In the genomic region with DNA sequence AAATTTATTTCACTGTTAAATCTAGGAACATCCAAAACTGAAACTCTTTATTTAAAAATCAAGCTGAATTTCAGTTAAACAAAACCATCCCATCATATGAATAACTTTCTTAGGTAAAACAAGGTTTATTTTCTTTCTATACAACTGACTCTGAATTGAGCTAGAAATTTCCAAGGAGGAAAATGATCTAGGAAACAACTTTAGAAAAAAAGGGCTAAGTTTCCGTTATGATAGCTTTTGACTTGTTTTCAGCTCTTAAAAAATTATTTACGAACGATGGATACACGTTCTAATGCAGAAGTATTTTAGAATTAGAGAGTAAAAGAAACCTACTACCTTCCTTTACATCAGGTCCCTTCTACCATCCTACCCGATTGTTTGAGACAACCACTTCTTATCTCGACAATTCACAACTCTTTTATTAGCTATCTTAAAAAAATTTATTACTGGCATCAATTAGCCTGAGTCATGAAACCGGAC, we compare ENCODE assay signal across 8 cellular contexts. TPM values are rescaled to one million over a fixed set of nuclear protein-coding genes. Genes with fewer than 3 reads are reported as not detected.
DNase-seq lines count a peak whose midpoint lies in the region; ATAC-seq and TF ChIP-seq lines count a peak whose summit lies in the region.

No MANE protein-coding gene starts in this region.

- no peak overlapping the region for H4K5ac ChIP-seq in mesendoderm (ENCODE audit: low read length)

- H2BK120ac ChIP-seq in mesendoderm (ENCODE audit: low read depth, low read length), result no peak overlapping the region

- H3K9me3 ChIP-seq in heart right ventricle, result no peaks in the 10 kb centered on the region
- H3K9me3 ChIP-seq in upper lobe of right lung, result no peaks in the 10 kb centered on the region

- peak overlapping the region in 9 of 10 donors; percentile 81 to 93 (median 88) for H3K4me3 ChIP-seq in heart right ventricle
- peak overlapping the region; percentile 70 for H3K4me3 ChIP-seq in brain microvascular endothelial cell (ENCODE audit: low read depth, low read length)
- H3K4me3 ChIP-seq in mesendoderm (ENCODE audit: low read length), result peak overlapping the region; percentile 82
- H3K4me3 ChIP-seq in upper lobe of right lung, result peak overlapping the region; percentile 91

- no peak overlapping the region for H2BK5ac ChIP-seq in mesendoderm (ENCODE audit: low read length)

- H3K4me1 ChIP-seq in heart right ventricle (peaks cover 0 to 27% (median 10%) of the 10 kb centered on the region in 9 donors), mesendoderm (ENCODE audit: control insufficient read depth, low read depth, low read length) (no peaks in the 10 kb centered on the region), upper lobe of right lung (peaks cover 2% of the 10 kb centered on the region)

- TF ChIP-seq CTCF in heart right ventricle (IDR thresholded peaks at IDR 0.05) (no peak), brain microvascular endothelial cell (IDR thresholded peaks at IDR 0.05; ENCODE audit: low read depth, low read length, missing control alignments) (no peak), upper lobe of right lung (IDR thresholded peaks at IDR 0.05) (no peak)

- in situ Hi-C loops in brain microvascular endothelial cell (cut with HindIII; ENCODE audit: low pct_ligation_motif_present, low sequenced_read_pairs), result no loop called here

- peak overlapping the region; percentile 93 for H3K56ac ChIP-seq in mesendoderm (ENCODE audit: low read length)

- peaks cover 26% of the 10 kb centered on the region for H3K79me2 ChIP-seq in mesendoderm (ENCODE audit: control insufficient read depth, insufficient read depth, low read length)

- no peak overlapping the region for H2BK15ac ChIP-seq in mesendoderm (replicated peaks; ENCODE audit: low read depth)

- DNase-seq in heart right ventricle (no peak), Right ventricle myocardium superior (no peak), brain microvascular endothelial cell (no peak), mesendoderm (no peak), upper lobe of right lung (no peak), NCI-H526 (lab: John Stamatoyannopoulos, UW) (no peak), Ammon's horn (ENCODE audit: low spot score) (no peak)

- intact Hi-C loops in heart right ventricle (cut with DNase I), result loop anchor here in 9 of 10 donors (1.0 to 10.0 kb wide), 12 partner anchors 102 to 431 kb away; no protein-coding TSS in a partner anchor
- intact Hi-C loops in Right ventricle myocardium superior (cut with DNase I), result loop anchor here (5.0 to 10.0 kb wide), 2 partner anchors 221 to 408 kb away; no protein-coding TSS in a partner anchor
- intact Hi-C loops in upper lobe of right lung (cut with DNase I), result no loop called here

- H3K36me3 ChIP-seq in heart right ventricle (no peaks in the 10 kb centered on the region), brain microvascular endothelial cell (replicated peaks) (no peaks in the 10 kb centered on the region), mesendoderm (ENCODE audit: control insufficient read depth, insufficient read depth, low read length) (no peaks in the 10 kb centered on the region), upper lobe of right lung (no peaks in the 10 kb centered on the region)

- peaks cover 0 to 81% (median 49%) of the 10 kb centered on the region in 7 donors for H3K27me3 ChIP-seq in heart right ventricle
- H3K27me3 ChIP-seq in brain microvascular endothelial cell (replicated peaks), result peaks cover 15% of the 10 kb centered on the region
- no peaks in the 10 kb centered on the region for H3K27me3 ChIP-seq in mesendoderm (ENCODE audit: insufficient read depth, low read length, poor library complexity)
- H3K27me3 ChIP-seq in upper lobe of right lung, result peaks cover 13% of the 10 kb centered on the region

- H2AK5ac ChIP-seq in mesendoderm (ENCODE audit: low read length), result no peak overlapping the region

- H3K23ac ChIP-seq in mesendoderm (ENCODE audit: low read length), result no peak overlapping the region

- no peaks in the 10 kb centered on the region for H3K79me1 ChIP-seq in mesendoderm (ENCODE audit: low read length)

- H3K27ac ChIP-seq in heart right ventricle (peak overlapping the region in 5 of 10 donors; percentile 69 to 93 (median 72)), brain microvascular endothelial cell (no peak overlapping the region), mesendoderm (ENCODE audit: low read depth, low read length) (peak overlapping the region; percentile 86), upper lobe of right lung (no peak overlapping the region)

- no peak overlapping the region for H3K4ac ChIP-seq in mesendoderm (ENCODE audit: low read depth, low read length)

- no peak overlapping the region for H4K8ac ChIP-seq in mesendoderm (ENCODE audit: low read depth, low read length)

- peak overlapping the region; percentile 98 for H3K18ac ChIP-seq in mesendoderm (ENCODE audit: low read length)

- ATAC-seq in heart right ventricle (no peak), Right ventricle myocardium superior (ENCODE audit: poor library complexity) (no peak), upper lobe of right lung (no peak), GM19395 (IDR thresholded peaks at IDR 0.05; ENCODE audit: unreplicated experiment) (no peak)

- peak overlapping the region; percentile 89 for H3K4me2 ChIP-seq in mesendoderm (ENCODE audit: low read length)

- H3K9ac ChIP-seq in mesendoderm (ENCODE audit: low read length), result peak overlapping the region; percentile 67

- 14 to 15% methylated on average over 7 of the region's 7 CpGs for WGBS in heart right ventricle, 2 donors
- WGBS in mesendoderm (ENCODE audit: extremely low coverage, insufficient coverage, low lambda C conversion rate), result no CpG with 5 or more reads among the region's 7 CpGs

RNA-seq across cellular contexts. Expression of gene IGF1R, which starts 1.8 kb away (rescaled TPM):
- total RNA-seq in heart right ventricle (10 to 100 TPM; 32.3 to 88.2 (median 50.0) TPM), Right ventricle myocardium superior (31.4 TPM), upper lobe of right lung (40.0 TPM)
- 1 to 10 TPM; 3.4 to 8.4 TPM for polyA plus RNA-seq in heart right ventricle
- polyA plus RNA-seq in mesendoderm (2013, experiment 1 of 2), result 42.5 TPM
- 43.6 TPM for polyA plus RNA-seq in mesendoderm (2013, experiment 2 of 2)
